Comparison of ENCODE assay signal across 20 cellular contexts in genomic region chr6:123263981-123264380, GRCh38.
"Had no signal": no experiment of that assay in that cellular context is flagged by ENCODE, and none has a peak within 500 bp of the region (broad histone marks: within the 10 kb centered on the region; RNA-seq: fewer than 3 reads in every experiment).

No MANE protein-coding gene starts in this region.

- H3K36me3 Mint-ChIP-seq: T-cell had no signal

- H3K9ac ChIP-seq: SK-N-SH had no signal

- H3K27ac Mint-ChIP-seq: T-cell had no signal

- H3K27ac ChIP-seq: HL-60 had no signal

- H3K4me2 ChIP-seq: SK-N-SH had no signal

- H3K27me3 Mint-ChIP-seq: T-cell had no signal

- FAIRE-seq: RCC 7860 had no signal

- H3K4me3 Mint-ChIP-seq: T-cell had no signal

- H3K4me1 Mint-ChIP-seq: T-cell had no signal

- H3K9me3 ChIP-seq: SK-N-SH had no signal

- DNase-seq: KBM-7, MM.1S, NCI-H1092 treated with DMSO at 0.1 percent for 48 hours, NCI-H1436, NCI-H187, NCI-H2029, NCI-H2081 treated with DMSO at 0.1 percent for 48 hours, NCI-H2227 treated with DMSO at 0.1 percent for 48 hours, NCI-H446, NCI-H510A, NCI-H524 treated with DMSO at 0.1 percent for 48 hours, NCI-H69, NCI-H774, RPMI8226, SHP77, SK-N-SH, SW 1271, T-cell had no signal
